Comparison of ENCODE assay signal across 8 cellular contexts in genomic region chr10:46019541-46020343, GRCh38. TPM values are rescaled to one million over a fixed set of nuclear protein-coding genes. Genes with fewer than 3 reads are reported as not detected.
DNase-seq lines count a peak whose midpoint lies in the region; TF ChIP-seq lines count a peak whose summit lies in the region.

No MANE protein-coding gene starts in this region.

- H3K4me1 ChIP-seq in DOHH2 (ENCODE audit: control insufficient read depth, low read length) (peaks cover 44% of the 10 kb centered on the region), PC-9 (replicated peaks; ENCODE audit: insufficient read depth) (peaks cover 37% of the 10 kb centered on the region), fibroblast of lung (ENCODE audit: control insufficient read depth, extremely low read depth, insufficient read depth, low read length) (peaks cover 16% of the 10 kb centered on the region), parathyroid adenoma (peaks cover 17% of the 10 kb centered on the region), Caco-2 (peaks cover 47% of the 10 kb centered on the region)

- H2AFZ ChIP-seq in PC-9 (no peak overlapping the region), fibroblast of lung (ENCODE audit: low read length) (no peak overlapping the region), parathyroid adenoma (no peak overlapping the region)

- peaks cover 100% of the 10 kb centered on the region for H3K79me2 ChIP-seq in DOHH2 (ENCODE audit: control insufficient read depth, low read length)
- peaks cover 95% of the 10 kb centered on the region for H3K79me2 ChIP-seq in PC-9 (ENCODE audit: low read depth)
- peaks cover 82% of the 10 kb centered on the region for H3K79me2 ChIP-seq in fibroblast of lung (ENCODE audit: control insufficient read depth, insufficient read depth, low read length)
- H3K79me2 ChIP-seq in parathyroid adenoma, result peaks cover 51% of the 10 kb centered on the region

- H3K9me2 ChIP-seq in DOHH2 (replicated peaks; ENCODE audit: control insufficient read depth, low read length) (no peaks in the 10 kb centered on the region), PC-9 (ENCODE audit: insufficient read depth) (no peaks in the 10 kb centered on the region)

- H3K4me3 ChIP-seq in DOHH2 (ENCODE audit: low read length) (no peak overlapping the region; the same call in 1 of the 2 replicates), PC-9 (no peak overlapping the region), fibroblast of lung (replicated peaks in 1 of 4; ENCODE audit: control extremely low read depth in 1 of 4, insufficient read depth in 1 of 4, low read depth in 3 of 4, low read length in 4 of 4) (no peak overlapping the region), parathyroid adenoma (ENCODE audit: low read depth, low read length) (no peak overlapping the region), Caco-2 (ENCODE audit: low read depth, low read length) (no peak overlapping the region)

- H3K9me3 ChIP-seq in DOHH2 (ENCODE audit: control insufficient read depth, insufficient read depth, low read length), result no peaks in the 10 kb centered on the region
- no peaks in the 10 kb centered on the region for H3K9me3 ChIP-seq in PC-9 (ENCODE audit: insufficient read depth, low read depth)
- H3K9me3 ChIP-seq in fibroblast of lung (ENCODE audit: control insufficient read depth, insufficient read depth, low read depth, low read length), result no peaks in the 10 kb centered on the region
- H3K9me3 ChIP-seq in parathyroid adenoma (ENCODE audit: control insufficient read depth, low read length), result no peaks in the 10 kb centered on the region
- H3K9me3 ChIP-seq in Caco-2, result no peaks in the 10 kb centered on the region

- DNase-seq in PC-9, result no peak
- DNase-seq in fibroblast of lung (ENCODE audit: low read depth in 2 of 2), result no peak
- DNase-seq in central memory CD4-positive, alpha-beta T cell, result no peak
- no peak for DNase-seq in DMS79 (lab: John Stamatoyannopoulos, UW)
- no peak for DNase-seq in Caco-2
- no peak for DNase-seq in activated naive CD4-positive, alpha-beta T cell treated with anti-CD3 and anti-CD28 coated beads, Interleukin-2, amount 50 U/mL, for 16 hours

- peaks cover 59% of the 10 kb centered on the region for H3K36me3 ChIP-seq in DOHH2 (ENCODE audit: control insufficient read depth, low read length)
- H3K36me3 ChIP-seq in PC-9 (ENCODE audit: low read depth), result peaks cover 19% of the 10 kb centered on the region; the same call in 1 of the 2 replicates
- peaks cover 2% of the 10 kb centered on the region for H3K36me3 ChIP-seq in fibroblast of lung (ENCODE audit: control insufficient read depth, insufficient read depth, low read length)
- H3K36me3 ChIP-seq in parathyroid adenoma (ENCODE audit: control insufficient read depth, insufficient read depth, low read length), result no peaks in the 10 kb centered on the region
- 0 out of 2 replicates have a peak, but pooled peaks cover 1% of the 10 kb centered on the region for H3K36me3 ChIP-seq in Caco-2 (ENCODE audit: control insufficient read depth, insufficient read depth, low read length)

- no peak overlapping the region for H3K4me3 Mint-ChIP-seq in Caco-2 (ENCODE audit: unreplicated experiment)

- H3K27me3 Mint-ChIP-seq in Caco-2 (ENCODE audit: insufficient read depth, unreplicated experiment), result no peaks in the 10 kb centered on the region

- BruUV-seq in PC-9 (replicated peaks; lab: Mats Ljungman, UMichigan), result no TSS peak
- BruUV-seq in Caco-2 (replicated peaks; lab: Mats Ljungman, UMichigan), result no TSS peak

- H3K36me3 Mint-ChIP-seq in Caco-2 (ENCODE audit: insufficient read depth, unreplicated experiment), result peaks cover 50% of the 10 kb centered on the region

- H3K9me3 Mint-ChIP-seq in Caco-2 (ENCODE audit: unreplicated experiment), result no peaks in the 10 kb centered on the region

- H3F3A ChIP-seq in DOHH2 (ENCODE audit: control insufficient read depth, insufficient read depth) (no peaks in the 10 kb centered on the region), PC-9 (ENCODE audit: insufficient read depth, low read depth) (peaks cover 41% of the 10 kb centered on the region; the same call in 1 of the 2 replicates)

- peaks cover 41% of the 10 kb centered on the region for H4K20me1 ChIP-seq in DOHH2 (ENCODE audit: control insufficient read depth, insufficient read depth, low read depth, low read length)
- peaks cover 60% of the 10 kb centered on the region for H4K20me1 ChIP-seq in PC-9 (ENCODE audit: insufficient read depth)
- H4K20me1 ChIP-seq in fibroblast of lung (ENCODE audit: control insufficient read depth, extremely low read depth, insufficient read depth, low read length), result no peaks in the 10 kb centered on the region

- H3K27me3 ChIP-seq in DOHH2 (ENCODE audit: control insufficient read depth, low read length) (no peaks in the 10 kb centered on the region), PC-9 (ENCODE audit: insufficient read depth, low read depth) (no peaks in the 10 kb centered on the region), fibroblast of lung (ENCODE audit: control insufficient read depth, insufficient read depth, low read length) (no peaks in the 10 kb centered on the region), parathyroid adenoma (ENCODE audit: control insufficient read depth, insufficient read depth, low read length) (no peaks in the 10 kb centered on the region), Caco-2 (replicated peaks; ENCODE audit: control insufficient read depth, insufficient read depth, low read length) (no peaks in the 10 kb centered on the region)

- H3K27ac ChIP-seq in DOHH2 (ENCODE audit: low read depth, low read length) (no peak overlapping the region), PC-9 (no peak overlapping the region), fibroblast of lung (ENCODE audit: insufficient read depth, low read length) (peak overlapping the region; percentile 37), parathyroid adenoma (no peak overlapping the region)

- TF ChIP-seq CTCF in DOHH2 (IDR thresholded peaks at IDR 0.05; ENCODE audit: low read depth, low read length, poor library complexity, severe bottlenecking), result no peak
- TF ChIP-seq CTCF in PC-9 (conservative IDR thresholded peaks at IDR 0.05), result no peak
- TF ChIP-seq CTCF in fibroblast of lung (conservative IDR thresholded peaks at IDR 0.05 in 1 of 2, IDR thresholded peaks at IDR 0.05 in 1 of 2; ENCODE audit: low read depth in 1 of 2, low read length in 2 of 2), result no peak
- no peak for TF ChIP-seq CTCF in parathyroid adenoma (IDR thresholded peaks at IDR 0.05)
- TF ChIP-seq CTCF in Caco-2 (IDR thresholded peaks at IDR 0.05; ENCODE audit: insufficient read depth in 1 of 2, low read depth in 1 of 2, low read length in 1 of 2, severe bottlenecking in 1 of 2, unreplicated experiment in 1 of 2), result no peak

- H3K4me2 ChIP-seq in DOHH2 (ENCODE audit: low read length), result peak overlapping the region; percentile 7; the same call in 1 of the 2 replicates
- H3K4me2 ChIP-seq in PC-9, result peak overlapping the region; percentile 97; the same call in 1 of the 2 replicates
- peak overlapping the region; percentile 33 for H3K4me2 ChIP-seq in fibroblast of lung (ENCODE audit: extremely low read depth, insufficient read depth, low read length)
- H3K4me2 ChIP-seq in parathyroid adenoma (ENCODE audit: low read length), result peak overlapping the region; percentile 27

- intact Hi-C loops in PC-9 (cut with micrococcal nuclease; ENCODE audit: unreplicated experiment), result loop anchor here (5.0 to 10.0 kb wide), 3 partner anchors 37 to 555 kb away; no protein-coding TSS in a partner anchor
- intact Hi-C loops in Caco-2 (cut with micrococcal nuclease; ENCODE audit: unreplicated experiment), result loop anchor here (2.0 kb wide), 1 partner anchor 47 kb away; the partner anchor contains the start of gene TIMM23

- POLR2A ChIA-PET in PC-9 (lab: Charles Lee; ENCODE audit: unreplicated experiment), result no interaction called here
- POLR2A ChIA-PET in Caco-2 (lab: Charles Lee), result no interaction called here

- H3K9ac ChIP-seq in fibroblast of lung (ENCODE audit: insufficient read depth, low read length), result no peak overlapping the region
- H3K9ac ChIP-seq in parathyroid adenoma, result no peak overlapping the region

- CTCF ChIA-PET in PC-9 (lab: Charles Lee), result no interaction called here
- CTCF ChIA-PET in Caco-2 (lab: Charles Lee), result interaction anchor here (1.2 kb wide), 1 partner anchor 9 kb away, joined by 3 read pairs; no protein-coding TSS in a partner anchor

- H3K27ac Mint-ChIP-seq in Caco-2 (ENCODE audit: unreplicated experiment), result no peak overlapping the region

- peaks cover 37% of the 10 kb centered on the region for H3K4me1 Mint-ChIP-seq in Caco-2 (ENCODE audit: low read depth, unreplicated experiment)

RNA-seq across cellular contexts. Expression of gene NCOA4, which starts 10.7 kb away (rescaled TPM):
- 142 and 143 TPM in 2 replicates for total RNA-seq in PC-9 (2021)
- 145 and 175 TPM in 2 replicates for total RNA-seq in fibroblast of lung
- 117 and 140 TPM in 2 replicates for polyA plus RNA-seq in fibroblast of lung
- polyA plus RNA-seq in fibroblast of lung (2012), result 78.4 and 81.5 TPM in 2 replicates
- polyA minus RNA-seq in fibroblast of lung (ENCODE audit: low replicate concordance), result 76.8 and 152 TPM in 2 replicates
- 139 and 142 TPM in 2 replicates for total RNA-seq in Caco-2 (2022)

RNA-seq across cellular contexts. Expression of gene MSMB, which starts 26.3 kb away (rescaled TPM):
- not detected in 2 replicates for total RNA-seq in PC-9 (2021)
- total RNA-seq in fibroblast of lung, result not detected in 2 replicates
- polyA plus RNA-seq in fibroblast of lung, result not detected in 2 replicates
- not detected in 2 replicates for polyA plus RNA-seq in fibroblast of lung (2012)
- polyA minus RNA-seq in fibroblast of lung (ENCODE audit: low replicate concordance), result not detected in 2 replicates
- total RNA-seq in Caco-2 (2022), result 0.84 and 4.0 TPM in 2 replicates

RNA-seq across cellular contexts. Expression of gene TIMM23, which starts 47.5 kb away (rescaled TPM):
- total RNA-seq in PC-9 (2021) (64.9 and 82.4 TPM in 2 replicates), fibroblast of lung (55.0 and 58.8 TPM in 2 replicates), Caco-2 (2022) (141 and 142 TPM in 2 replicates)
- 130 and 145 TPM in 2 replicates for polyA plus RNA-seq in fibroblast of lung
- 95.8 and 115 TPM in 2 replicates for polyA plus RNA-seq in fibroblast of lung (2012)
- polyA minus RNA-seq in fibroblast of lung (ENCODE audit: low replicate concordance), result 16.8 and 18.3 TPM in 2 replicates

Comparison
In these comparisons a context has a peak if more than half of its experiments do, and no peak if none do; other contexts are left out.
1. H3K4me2 ChIP-seq: peak in every context shown above with its lines; median percentile 97 in PC-9; 33 in fibroblast of lung; 27 in parathyroid adenoma; 7 in DOHH2.